In genomic region chr17:80545499-80545826, GRCh38 we compare ENCODE assay signal across 8 cellular contexts. TPM values are rescaled to one million over a fixed set of nuclear protein-coding genes. Genes with fewer than 3 reads are reported as not detected.
A peak's percentile ranks its signal among the peaks of the same experiment; 100 is the strongest.
DNase-seq lines count a peak whose midpoint lies in the region; ATAC-seq and TF ChIP-seq lines count a peak whose summit lies in the region.

No MANE protein-coding gene starts in this region.

- peak overlapping the region; percentile 89 for H3K4me3 Mint-ChIP-seq in activated CD4-positive, alpha-beta T cell treated with anti-CD3 and anti-CD28 coated beads for 36 hours
- peak overlapping the region; percentile 91 for H3K4me3 Mint-ChIP-seq in activated CD8-positive, alpha-beta T cell treated with anti-CD3 and anti-CD28 coated beads, Interleukin-2, amount 10 ng/mL, durations not matched to agents 7 days and 5 days
- H3K4me3 Mint-ChIP-seq in immature natural killer cell, result peak overlapping the region; percentile 86 to 91 (median 90)

- in situ Hi-C loops in GM13977 (cut with MboI; ENCODE audit: low pct_unique_long_range_greater_than_20kb, low sequenced_read_pairs, unreplicated experiment), result no loop called here

- no peak for ATAC-seq in activated CD4-positive, alpha-beta T cell treated with anti-CD3 and anti-CD28 coated beads for 36 hours
- ATAC-seq in activated CD8-positive, alpha-beta T cell treated with anti-CD3 and anti-CD28 coated beads, Interleukin-2, amount 10 ng/mL, durations not matched to agents 7 days and 5 days, result no peak

- no peak overlapping the region for H3K27ac ChIP-seq in subcutaneous abdominal adipose tissue (ENCODE audit: low read depth, low read length)

- H3K9me3 ChIP-seq in subcutaneous abdominal adipose tissue (ENCODE audit: control insufficient read depth in 5 of 5, low read length in 5 of 5), result no peaks in the 10 kb centered on the region

- CTCF ChIA-PET in activated CD4-positive, alpha-beta T cell treated with anti-CD3 and anti-CD28 coated beads for 36 hours (lab: Charles Lee), result interaction anchor here (1.3 to 2.5 kb wide), 2 partner anchors 30 to 118 kb away, joined by 5 read pairs; no protein-coding TSS in a partner anchor
- CTCF ChIA-PET in activated CD8-positive, alpha-beta T cell treated with anti-CD3 and anti-CD28 coated beads, Interleukin-2, amount 10 ng/mL, durations not matched to agents 7 days and 5 days (lab: Charles Lee), result interaction anchor here (1.1 to 2.4 kb wide), 5 partner anchors 23 to 130 kb away, joined by 3 to 11 read pairs (median 3); no protein-coding TSS in a partner anchor

- peaks cover 0 to 3% (median 0%) of the 10 kb centered on the region in 5 donors for H3K36me3 ChIP-seq in subcutaneous abdominal adipose tissue (ENCODE audit: control insufficient read depth in 5 of 5, insufficient read depth in 5 of 5, low read length in 5 of 5)

- peak overlapping the region; percentile 92 to 100 (median 97) for H3K9ac ChIP-seq in subcutaneous abdominal adipose tissue (ENCODE audit: low read length in 5 of 5)

- peaks cover 4% of the 10 kb centered on the region for H3K36me3 Mint-ChIP-seq in activated CD4-positive, alpha-beta T cell treated with anti-CD3 and anti-CD28 coated beads for 36 hours (ENCODE audit: low read depth)
- peaks cover 5% of the 10 kb centered on the region for H3K36me3 Mint-ChIP-seq in activated CD8-positive, alpha-beta T cell treated with anti-CD3 and anti-CD28 coated beads, Interleukin-2, amount 10 ng/mL, durations not matched to agents 7 days and 5 days (ENCODE audit: low read depth)
- no peaks in the 10 kb centered on the region for H3K36me3 Mint-ChIP-seq in immature natural killer cell

- no peaks in the 10 kb centered on the region for H3K9me3 Mint-ChIP-seq in activated CD4-positive, alpha-beta T cell treated with anti-CD3 and anti-CD28 coated beads for 36 hours (ENCODE audit: low read depth)
- no peaks in the 10 kb centered on the region for H3K9me3 Mint-ChIP-seq in activated CD8-positive, alpha-beta T cell treated with anti-CD3 and anti-CD28 coated beads, Interleukin-2, amount 10 ng/mL, durations not matched to agents 7 days and 5 days (ENCODE audit: insufficient read depth)
- H3K9me3 Mint-ChIP-seq in immature natural killer cell, result no peaks in the 10 kb centered on the region

- peaks cover 2 to 8% (median 4%) of the 10 kb centered on the region in 5 donors for H3K27me3 ChIP-seq in subcutaneous abdominal adipose tissue (ENCODE audit: control insufficient read depth in 5 of 5, insufficient read depth in 4 of 5, low read length in 5 of 5)

- H3K27ac Mint-ChIP-seq in activated CD4-positive, alpha-beta T cell treated with anti-CD3 and anti-CD28 coated beads for 36 hours, result peak overlapping the region; percentile 91
- peak overlapping the region; percentile 93 for H3K27ac Mint-ChIP-seq in activated CD8-positive, alpha-beta T cell treated with anti-CD3 and anti-CD28 coated beads, Interleukin-2, amount 10 ng/mL, durations not matched to agents 7 days and 5 days
- H3K27ac Mint-ChIP-seq in immature natural killer cell, result peak overlapping the region in 3 of 6 donors; percentile 74 to 77 (median 74)

- no peak for DNase-seq in activated CD4-positive, alpha-beta T cell treated with anti-CD3 and anti-CD28 coated beads for 36 hours
- no peak for DNase-seq in activated CD4-positive, alpha-beta T cell treated with anti-CD3 and anti-CD28 coated beads for 4 hours
- DNase-seq in activated CD8-positive, alpha-beta T cell treated with anti-CD3 and anti-CD28 coated beads, Interleukin-2, amount 10 ng/mL, durations not matched to agents 7 days and 5 days, result no peak
- no peak for DNase-seq in immature natural killer cell
- no peak for DNase-seq in GM13977 (ENCODE audit: low spot score)
- DNase-seq in AG08395 (ENCODE audit: low spot score), result no peak
- no peak for DNase-seq in NCI-H146 treated with DMSO at 0.1 percent for 48 hours (lab: John Stamatoyannopoulos, UW; ENCODE audit: unreplicated experiment)

- peak overlapping the region; percentile 85 to 100 (median 96) for H3K4me3 ChIP-seq in subcutaneous abdominal adipose tissue (ENCODE audit: low read depth in 1 of 5, low read length in 5 of 5)

- peaks cover 9% of the 10 kb centered on the region for H3K27me3 Mint-ChIP-seq in activated CD4-positive, alpha-beta T cell treated with anti-CD3 and anti-CD28 coated beads for 36 hours
- no peaks in the 10 kb centered on the region for H3K27me3 Mint-ChIP-seq in activated CD8-positive, alpha-beta T cell treated with anti-CD3 and anti-CD28 coated beads, Interleukin-2, amount 10 ng/mL, durations not matched to agents 7 days and 5 days (ENCODE audit: low read depth)
- H3K27me3 Mint-ChIP-seq in immature natural killer cell (ENCODE audit: low read depth in 3 of 3), result peaks cover 6 to 10% (median 8%) of the 10 kb centered on the region in 3 donors

- POLR2A ChIA-PET in activated CD4-positive, alpha-beta T cell treated with anti-CD3 and anti-CD28 coated beads for 36 hours (lab: Charles Lee), result interaction anchor here (0.6 to 0.7 kb wide), 2 partner anchors 98 to 218 kb away, joined by 3 read pairs; no protein-coding TSS in a partner anchor
- POLR2A ChIA-PET in activated CD8-positive, alpha-beta T cell treated with anti-CD3 and anti-CD28 coated beads, Interleukin-2, amount 10 ng/mL, durations not matched to agents 7 days and 5 days (lab: Charles Lee), result interaction anchor here (0.9 to 2.0 kb wide), 3 partner anchors 19 to 118 kb away, joined by 3 to 8 read pairs (median 3); no protein-coding TSS in a partner anchor

- H3K4me1 Mint-ChIP-seq in activated CD4-positive, alpha-beta T cell treated with anti-CD3 and anti-CD28 coated beads for 36 hours, result peaks cover 36% of the 10 kb centered on the region
- peaks cover 32% of the 10 kb centered on the region for H3K4me1 Mint-ChIP-seq in activated CD8-positive, alpha-beta T cell treated with anti-CD3 and anti-CD28 coated beads, Interleukin-2, amount 10 ng/mL, durations not matched to agents 7 days and 5 days (ENCODE audit: low read depth)
- peaks cover 25 to 47% of the 10 kb centered on the region in 2 donors for H3K4me1 Mint-ChIP-seq in immature natural killer cell

- intact Hi-C loops in activated CD4-positive, alpha-beta T cell treated with anti-CD3 and anti-CD28 coated beads for 36 hours (cut with DNase I, micrococcal nuclease), result loop anchor here in 1 of 2 experiments (1.0 to 10.0 kb wide), 4 partner anchors 30 to 679 kb away; partner anchors contain the start of genes CEP131, ENDOV and GAA

- TF ChIP-seq CTCF in GM13977 (IDR thresholded peaks at IDR 0.05; ENCODE audit: extremely low read depth, insufficient read depth, missing control alignments), result no peak

- peaks cover 8 to 27% (median 18%) of the 10 kb centered on the region in 5 donors for H3K4me1 ChIP-seq in subcutaneous abdominal adipose tissue (ENCODE audit: control insufficient read depth in 5 of 5, insufficient read depth in 5 of 5, low read length in 5 of 5)

RNA-seq across cellular contexts. Expression of gene RPTOR, which starts 0.8 kb away (rescaled TPM):
- 10 to 100 TPM; 48.6 to 58.1 TPM for total RNA-seq in activated CD4-positive, alpha-beta T cell treated with anti-CD3 and anti-CD28 coated beads for 36 hours
- total RNA-seq in activated CD8-positive, alpha-beta T cell treated with anti-CD3 and anti-CD28 coated beads, Interleukin-2, amount 10 ng/mL, durations not matched to agents 7 days and 5 days, result 10 to 100 TPM; 53.1 to 54.0 TPM
- polyA plus RNA-seq in immature natural killer cell, result 10 to 100 TPM in 1 of 3 donors, 1 to 10 TPM in 2; 1.8 to 10.2 (median 3.8) TPM
